In the genomic region with DNA sequence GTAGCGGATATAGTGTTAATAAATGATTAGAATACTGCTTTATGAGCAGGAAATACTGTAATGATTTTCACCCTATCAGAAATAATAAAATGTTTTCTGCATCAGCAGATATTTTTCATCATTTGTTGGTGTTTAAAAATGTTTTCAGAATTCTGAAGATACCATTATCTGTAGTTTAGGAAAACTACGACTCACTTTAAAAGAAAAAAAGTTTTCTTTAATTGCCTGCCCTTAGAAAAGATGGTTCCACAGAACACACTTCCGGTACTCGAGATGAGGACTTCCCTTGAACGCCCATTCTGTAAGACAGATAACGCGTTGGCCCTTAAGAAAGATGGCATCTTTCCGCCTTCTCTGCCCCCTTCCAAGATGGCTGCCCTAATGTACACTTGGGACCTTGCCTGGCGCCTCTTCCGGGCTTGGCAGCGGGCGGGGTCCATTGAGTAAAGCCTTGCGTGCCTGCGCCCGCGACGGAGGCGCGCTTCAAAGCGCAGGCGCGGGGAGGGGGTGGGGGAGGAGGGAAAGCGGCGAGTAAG, we compare ENCODE assay signal across 1 cellular context.
TF ChIP-seq lines count a peak whose summit lies in the region.

A gene with protein sequence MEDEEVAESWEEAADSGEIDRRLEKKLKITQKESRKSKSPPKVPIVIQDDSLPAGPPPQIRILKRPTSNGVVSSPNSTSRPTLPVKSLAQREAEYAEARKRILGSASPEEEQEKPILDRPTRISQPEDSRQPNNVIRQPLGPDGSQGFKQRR (plus strand): TSS at position 521 of the 536 bp plus-strand sequence. CDS start 16 bp downstream, outside the sequence.

TF ChIP-seq in HEK293, 187 proteins besides CTCF, POLR2A, EP300 and RAD21 (continued from another document):
- TF ChIP-seq ZNF473 (tag by site-specific recombination; IDR thresholded peaks at IDR 0.05): no peak
- TF ChIP-seq ZNF311 (tag by site-specific recombination; IDR thresholded peaks at IDR 0.05; ENCODE audit: borderline replicate concordance): no peak
- no peak for TF ChIP-seq ZNF157 (tag by site-specific recombination; IDR thresholded peaks at IDR 0.05)
- TF ChIP-seq ZBTB8A (tag by site-specific recombination; IDR thresholded peaks at IDR 0.05): peak; percentile 100
- TF ChIP-seq, protein P1, sequence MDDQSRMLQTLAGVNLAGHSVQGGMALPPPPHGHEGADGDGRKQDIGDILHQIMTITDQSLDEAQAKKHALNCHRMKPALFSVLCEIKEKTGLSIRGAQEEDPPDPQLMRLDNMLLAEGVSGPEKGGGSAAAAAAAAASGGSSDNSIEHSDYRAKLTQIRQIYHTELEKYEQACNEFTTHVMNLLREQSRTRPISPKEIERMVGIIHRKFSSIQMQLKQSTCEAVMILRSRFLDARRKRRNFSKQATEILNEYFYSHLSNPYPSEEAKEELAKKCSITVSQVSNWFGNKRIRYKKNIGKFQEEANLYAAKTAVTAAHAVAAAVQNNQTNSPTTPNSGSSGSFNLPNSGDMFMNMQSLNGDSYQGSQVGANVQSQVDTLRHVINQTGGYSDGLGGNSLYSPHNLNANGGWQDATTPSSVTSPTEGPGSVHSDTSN (CRISPR knock-in tag; IDR thresholded peaks at IDR 0.05): no peak
- TF ChIP-seq, protein P2, sequence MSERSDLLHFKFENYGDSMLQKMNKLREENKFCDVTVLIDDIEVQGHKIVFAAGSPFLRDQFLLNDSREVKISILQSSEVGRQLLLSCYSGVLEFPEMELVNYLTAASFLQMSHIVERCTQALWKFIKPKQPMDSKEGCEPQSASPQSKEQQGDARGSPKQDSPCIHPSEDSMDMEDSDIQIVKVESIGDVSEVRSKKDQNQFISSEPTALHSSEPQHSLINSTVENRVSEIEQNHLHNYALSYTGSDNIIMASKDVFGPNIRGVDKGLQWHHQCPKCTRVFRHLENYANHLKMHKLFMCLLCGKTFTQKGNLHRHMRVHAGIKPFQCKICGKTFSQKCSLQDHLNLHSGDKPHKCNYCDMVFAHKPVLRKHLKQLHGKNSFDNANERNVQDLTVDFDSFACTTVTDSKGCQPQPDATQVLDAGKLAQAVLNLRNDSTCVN (tag by site-specific recombination; optimal IDR thresholded peaks at IDR 0.05): peak; percentile 99
- no peak for TF ChIP-seq KLF16 (tag by site-specific recombination; IDR thresholded peaks at IDR 0.05)
- TF ChIP-seq, protein P3, sequence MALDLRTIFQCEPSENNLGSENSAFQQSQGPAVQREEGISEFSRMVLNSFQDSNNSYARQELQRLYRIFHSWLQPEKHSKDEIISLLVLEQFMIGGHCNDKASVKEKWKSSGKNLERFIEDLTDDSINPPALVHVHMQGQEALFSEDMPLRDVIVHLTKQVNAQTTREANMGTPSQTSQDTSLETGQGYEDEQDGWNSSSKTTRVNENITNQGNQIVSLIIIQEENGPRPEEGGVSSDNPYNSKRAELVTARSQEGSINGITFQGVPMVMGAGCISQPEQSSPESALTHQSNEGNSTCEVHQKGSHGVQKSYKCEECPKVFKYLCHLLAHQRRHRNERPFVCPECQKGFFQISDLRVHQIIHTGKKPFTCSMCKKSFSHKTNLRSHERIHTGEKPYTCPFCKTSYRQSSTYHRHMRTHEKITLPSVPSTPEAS (tag by site-specific recombination; IDR thresholded peaks at IDR 0.05): no peak
- no peak for TF ChIP-seq ZNF664 (tag by site-specific recombination; IDR thresholded peaks at IDR 0.05)
- TF ChIP-seq, protein P4, sequence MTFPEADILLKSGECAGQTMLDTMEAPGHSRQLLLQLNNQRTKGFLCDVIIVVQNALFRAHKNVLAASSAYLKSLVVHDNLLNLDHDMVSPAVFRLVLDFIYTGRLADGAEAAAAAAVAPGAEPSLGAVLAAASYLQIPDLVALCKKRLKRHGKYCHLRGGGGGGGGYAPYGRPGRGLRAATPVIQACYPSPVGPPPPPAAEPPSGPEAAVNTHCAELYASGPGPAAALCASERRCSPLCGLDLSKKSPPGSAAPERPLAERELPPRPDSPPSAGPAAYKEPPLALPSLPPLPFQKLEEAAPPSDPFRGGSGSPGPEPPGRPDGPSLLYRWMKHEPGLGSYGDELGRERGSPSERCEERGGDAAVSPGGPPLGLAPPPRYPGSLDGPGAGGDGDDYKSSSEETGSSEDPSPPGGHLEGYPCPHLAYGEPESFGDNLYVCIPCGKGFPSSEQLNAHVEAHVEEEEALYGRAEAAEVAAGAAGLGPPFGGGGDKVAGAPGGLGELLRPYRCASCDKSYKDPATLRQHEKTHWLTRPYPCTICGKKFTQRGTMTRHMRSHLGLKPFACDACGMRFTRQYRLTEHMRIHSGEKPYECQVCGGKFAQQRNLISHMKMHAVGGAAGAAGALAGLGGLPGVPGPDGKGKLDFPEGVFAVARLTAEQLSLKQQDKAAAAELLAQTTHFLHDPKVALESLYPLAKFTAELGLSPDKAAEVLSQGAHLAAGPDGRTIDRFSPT (tag by site-specific recombination; IDR thresholded peaks at IDR 0.05): peak; percentile 93
- TF ChIP-seq ZNF530 (tag by site-specific recombination; IDR thresholded peaks at IDR 0.05; ENCODE audit: low read depth): no peak
- no peak for TF ChIP-seq ZNF677 (tag by site-specific recombination; IDR thresholded peaks at IDR 0.05)
- no peak for TF ChIP-seq OSR2 (tag by site-specific recombination; IDR thresholded peaks at IDR 0.05)
- TF ChIP-seq, protein P5, sequence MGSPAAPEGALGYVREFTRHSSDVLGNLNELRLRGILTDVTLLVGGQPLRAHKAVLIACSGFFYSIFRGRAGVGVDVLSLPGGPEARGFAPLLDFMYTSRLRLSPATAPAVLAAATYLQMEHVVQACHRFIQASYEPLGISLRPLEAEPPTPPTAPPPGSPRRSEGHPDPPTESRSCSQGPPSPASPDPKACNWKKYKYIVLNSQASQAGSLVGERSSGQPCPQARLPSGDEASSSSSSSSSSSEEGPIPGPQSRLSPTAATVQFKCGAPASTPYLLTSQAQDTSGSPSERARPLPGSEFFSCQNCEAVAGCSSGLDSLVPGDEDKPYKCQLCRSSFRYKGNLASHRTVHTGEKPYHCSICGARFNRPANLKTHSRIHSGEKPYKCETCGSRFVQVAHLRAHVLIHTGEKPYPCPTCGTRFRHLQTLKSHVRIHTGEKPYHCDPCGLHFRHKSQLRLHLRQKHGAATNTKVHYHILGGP (tag by site-specific recombination; IDR thresholded peaks at IDR 0.05): peak; percentile 49; the same call in 1 of the 2 replicates
- no peak for TF ChIP-seq ZNF510 (tag by site-specific recombination; IDR thresholded peaks at IDR 0.05; ENCODE audit: insufficient replicate concordance)
